9 cellular contexts compared by ENCODE assay signal in genomic region chr2:241949736-241950412, GRCh38.
"Had no signal": no experiment of that assay in that cellular context is flagged by ENCODE, and none has a peak within 500 bp of the region (broad histone marks: within the 10 kb centered on the region; RNA-seq: fewer than 3 reads in every experiment).

No MANE protein-coding gene starts in this region.

- H3K9me3 ChIP-seq: lower lobe of right lung, transverse colon had no signal

- H3K4me3 Mint-ChIP-seq: activated CD4-positive, alpha-beta T cell treated with anti-CD3 and anti-CD28 coated beads, Interleukin-2, amount 10 ng/mL, durations not matched to agents 24 days and 14 days; activated CD8-positive, alpha-beta T cell treated with anti-CD3 and anti-CD28 coated beads, Interleukin-2, amount 10 ng/mL, durations not matched to agents 7 days and 5 days; activated naive CD8-positive, alpha-beta T cell treated with anti-CD3 and anti-CD28 coated beads, Interleukin-2, amount 10 ng/mL, durations not matched to agents 7 days and 5 days; immature natural killer cell had no signal

- H3K27ac Mint-ChIP-seq: activated CD4-positive, alpha-beta T cell treated with anti-CD3 and anti-CD28 coated beads, Interleukin-2, amount 10 ng/mL, durations not matched to agents 24 days and 14 days; activated CD8-positive, alpha-beta T cell treated with anti-CD3 and anti-CD28 coated beads, Interleukin-2, amount 10 ng/mL, durations not matched to agents 7 days and 5 days; activated naive CD8-positive, alpha-beta T cell treated with anti-CD3 and anti-CD28 coated beads, Interleukin-2, amount 10 ng/mL, durations not matched to agents 7 days and 5 days; immature natural killer cell had no signal

- H3K9me3 Mint-ChIP-seq: activated CD4-positive, alpha-beta T cell treated with anti-CD3 and anti-CD28 coated beads, Interleukin-2, amount 10 ng/mL, durations not matched to agents 24 days and 14 days had no signal

- ATAC-seq: activated CD8-positive, alpha-beta T cell treated with anti-CD3 and anti-CD28 coated beads, Interleukin-2, amount 10 ng/mL, durations not matched to agents 7 days and 5 days had no signal

- H3K4me1 Mint-ChIP-seq: activated CD4-positive, alpha-beta T cell treated with anti-CD3 and anti-CD28 coated beads, Interleukin-2, amount 10 ng/mL, durations not matched to agents 24 days and 14 days had no signal

- H3K27me3 ChIP-seq: transverse colon had no signal

- DNase-seq: foreskin melanocyte had no signal

- H3K36me3 ChIP-seq: lower lobe of right lung, transverse colon had no signal

- H3K27ac ChIP-seq: epithelial cell of prostate, lower lobe of right lung, skin epidermis, transverse colon had no signal

- H3K4me3 ChIP-seq: skin epidermis, transverse colon had no signal

- H3K27me3 Mint-ChIP-seq: activated CD4-positive, alpha-beta T cell treated with anti-CD3 and anti-CD28 coated beads, Interleukin-2, amount 10 ng/mL, durations not matched to agents 24 days and 14 days; activated naive CD8-positive, alpha-beta T cell treated with anti-CD3 and anti-CD28 coated beads, Interleukin-2, amount 10 ng/mL, durations not matched to agents 7 days and 5 days had no signal
